ENCODE assay signal across 1 cellular context in genomic region chr6:42939810-42940167, GRCh38.
TF ChIP-seq lines count a peak whose summit lies in the region.

No MANE protein-coding gene starts in this region.

TF ChIP-seq in GM23338, 12 proteins besides CTCF, POLR2A, EP300 and RAD21:
- TF ChIP-seq EZH2phosphoT487 (IDR thresholded peaks at IDR 0.05; ENCODE audit: unreplicated experiment) (no peak), ETS1 (IDR thresholded peaks at IDR 0.05) (no peak), STAT1 (IDR thresholded peaks at IDR 0.05; ENCODE audit: unreplicated experiment) (no peak), CREB1 (CRISPR knock-in tag; IDR thresholded peaks at IDR 0.05; ENCODE audit: low read depth) (no peak), ZNF462 (CRISPR knock-in tag; IDR thresholded peaks at IDR 0.05) (no peak)
